21 cellular contexts compared by ENCODE assay signal in the genomic region with DNA sequence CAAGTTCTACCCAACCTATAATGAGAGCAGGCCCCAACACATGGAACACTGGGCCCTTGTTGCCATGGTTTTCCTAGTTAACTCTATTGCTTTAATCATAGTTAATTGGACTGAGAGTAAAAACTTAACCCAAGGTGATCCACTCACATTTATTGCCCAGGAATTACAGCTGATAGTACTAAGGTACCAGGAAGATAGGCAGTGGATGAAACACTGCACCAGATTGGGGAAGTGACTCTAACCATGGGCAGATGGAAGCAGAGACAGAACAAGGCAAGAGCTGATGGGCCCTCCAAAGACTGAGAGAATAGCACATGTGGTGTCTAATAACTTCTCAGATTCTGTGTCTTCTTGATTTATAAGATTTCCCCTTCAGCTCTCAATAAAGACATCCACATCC.
"Had no signal": no experiment of that assay in that cellular context is flagged by ENCODE, and none has a peak within 500 bp of the region (broad histone marks: within the 10 kb centered on the region; RNA-seq: fewer than 3 reads in every experiment).

No MANE protein-coding gene starts in this region.

- H3K4me1 ChIP-seq: body of pancreas, pancreas, psoas muscle, thyroid gland, upper lobe of right lung had no signal

- ATAC-seq: activated CD4-positive, CD25-positive, alpha-beta regulatory T cell treated with anti-CD3 and anti-CD28 coated beads, Interleukin-2, amount 50 U/mL, for 24 hours; activated naive CD8-positive, alpha-beta T cell treated with anti-CD3 and anti-CD28 coated beads, Interleukin-2, amount 50 U/mL, for 24 hours; body of pancreas; heart right ventricle; left cardiac atrium; pancreas; psoas muscle; right cardiac atrium; upper lobe of right lung had no signal

- H3K9me3 ChIP-seq: body of pancreas, pancreas, psoas muscle, thyroid gland, upper lobe of right lung had no signal

- H3K36me3 ChIP-seq: cardiac muscle cell, heart right ventricle, pancreas, thyroid gland, upper lobe of right lung had no signal

- DNase-seq: activated CD4-positive, alpha-beta memory T cell treated with anti-CD3 and anti-CD28 coated beads, Interleukin-2, amount 10 ng/mL, durations not matched to agents 7 days and 5 days; activated CD4-positive, alpha-beta T cell treated with anti-CD3 and anti-CD28 coated beads, Interleukin-2, amount 10 ng/mL, durations not matched to agents 24 days and 14 days; activated effector memory CD4-positive, alpha-beta T cell treated with anti-CD3 and anti-CD28 coated beads, Interleukin-2, amount 50 U/mL, for 16 hours; activated naive CD4-positive, alpha-beta T cell treated with anti-CD3 and anti-CD28 coated beads, Interleukin-2, amount 50 U/mL, for 16 hours; activated naive CD8-positive, alpha-beta T cell treated with anti-CD3 and anti-CD28 coated beads, Interleukin-2, amount 50 U/mL, for 24 hours; body of pancreas; cortex of kidney; endodermal cell; heart right ventricle; islet precursor cell; left cardiac atrium; nephron progenitor cell; pancreas; psoas muscle; right cardiac atrium; stimulated activated CD4-positive, alpha-beta T cell treated with anti-CD3 and anti-CD28 coated beads, Interleukin-1b, Interleukin-23, amount 100 ng/mL, for 48 hours; substantia nigra; thyroid gland; upper lobe of right lung had no signal

- H3K4me3 ChIP-seq: body of pancreas, cardiac muscle cell, heart right ventricle, pancreas, psoas muscle, thyroid gland, upper lobe of right lung had no signal
